In genomic region chr6:39823187-39823815, GRCh38 we compare ENCODE assay signal across 10 cellular contexts. TPM values are rescaled to one million over a fixed set of nuclear protein-coding genes. Genes with fewer than 3 reads are reported as not detected.
DNase-seq lines count a peak whose midpoint lies in the region; ATAC-seq and TF ChIP-seq lines count a peak whose summit lies in the region.
"Had no signal": no experiment of that assay in that cellular context is flagged by ENCODE, and none has a peak within 500 bp of the region (broad histone marks: within the 10 kb centered on the region; RNA-seq: fewer than 3 reads in every experiment).

No MANE protein-coding gene starts in this region.

- peak overlapping the region; percentile 71 to 76 for H3K27ac ChIP-seq in right atrium auricular region
- H3K27ac ChIP-seq in vagina = peak overlapping the region; percentile 85
- H3K27ac ChIP-seq in GM23338 (ENCODE audit: low read depth) = no peak overlapping the region

- H3K4me2 ChIP-seq in GM23338 = no peak overlapping the region

- H3F3A ChIP-seq in GM23338 (replicated peaks; ENCODE audit: low read depth) = no peaks in the 10 kb centered on the region

- no peak overlapping the region for H2AFZ ChIP-seq in GM23338

- DNase-seq in chondrocyte (ENCODE audit: low spot score) (no peak), right atrium auricular region (ENCODE audit: low spot score) (peak; percentile 80), posterior vena cava (ENCODE audit: low spot score) (peak; percentile 88), vagina (ENCODE audit: extremely low spot score in 2 of 2) (peak in 1 of 2 donors; percentile 91), DMS 273 treated with DMSO at 0.1 percent for 48 hours (lab: John Stamatoyannopoulos, UW) (no peak), GM23338 (ENCODE audit: low spot score) (no peak)
- DNase-seq in stimulated activated CD8-positive, alpha-beta memory T cell treated with anti-CD3 and anti-CD28 coated beads, Interleukin-4, amount 100 ng/mL, for 48 hours = no peak
- DNase-seq: NCI-H446 treated with DMSO at 0.1 percent for 48 hours; stimulated activated naive B cell treated with anti-CD40 and anti-IgM and Interleukin-4, amounts not matched to agents 10 μg/mL and 1 μg/mL and 100 μg/mL, for 72 hours had no signal

- H3K4me1 ChIP-seq in right atrium auricular region (peaks cover 0 to 46% of the 10 kb centered on the region in 2 donors), vagina (peaks cover 63% of the 10 kb centered on the region), GM23338 (ENCODE audit: insufficient read depth) (peaks cover 10% of the 10 kb centered on the region; the same call in 1 of the 2 replicates)

- TF ChIP-seq POLR2A in vagina (IDR thresholded peaks at IDR 0.05) = no peak

- H3K9me2 ChIP-seq in GM23338 (ENCODE audit: insufficient read depth) = no peaks in the 10 kb centered on the region

- intact Hi-C loops in posterior vena cava (cut with DNase I) = no loop called here
- intact Hi-C loops in vagina (cut with DNase I) = no loop called here

- peak overlapping the region in 1 of 2 donors; percentile 36 for H3K4me3 ChIP-seq in right atrium auricular region
- no peak overlapping the region for H3K4me3 ChIP-seq in vagina
- H3K4me3 ChIP-seq in GM23338 = no peak overlapping the region

- H3K79me2 ChIP-seq in GM23338 (replicated peaks; ENCODE audit: insufficient read depth) = no peaks in the 10 kb centered on the region

- H3K27me3 ChIP-seq in right atrium auricular region (no peaks in the 10 kb centered on the region), vagina (no peaks in the 10 kb centered on the region), GM23338 (ENCODE audit: insufficient read depth) (no peaks in the 10 kb centered on the region)

- H3K36me3 ChIP-seq in right atrium auricular region (no peaks in the 10 kb centered on the region), vagina (no peaks in the 10 kb centered on the region), GM23338 (ENCODE audit: insufficient read depth) (no peaks in the 10 kb centered on the region)

- H3K9me3 Mint-ChIP-seq in chondrocyte (ENCODE audit: low read depth) (no peaks in the 10 kb centered on the region), GM23338 (no peaks in the 10 kb centered on the region)
- H3K9me3 Mint-ChIP-seq: stimulated activated naive B cell treated with anti-CD40 and anti-IgM and Interleukin-4, amounts not matched to agents 10 μg/mL and 1 μg/mL and 100 μg/mL, for 72 hours had no signal

- H3K4me1 Mint-ChIP-seq in chondrocyte (ENCODE audit: low read depth) = peaks cover 78% of the 10 kb centered on the region
- peaks cover 34% of the 10 kb centered on the region for H3K4me1 Mint-ChIP-seq in GM23338
- H3K4me1 Mint-ChIP-seq: stimulated activated naive B cell treated with anti-CD40 and anti-IgM and Interleukin-4, amounts not matched to agents 10 μg/mL and 1 μg/mL and 100 μg/mL, for 72 hours had no signal

- peak overlapping the region; percentile 93 for H3K27ac Mint-ChIP-seq in chondrocyte (ENCODE audit: unreplicated experiment)
- H3K27ac Mint-ChIP-seq in GM23338 = no peak overlapping the region
- H3K27ac Mint-ChIP-seq: stimulated activated naive B cell treated with anti-CD40 and anti-IgM and Interleukin-4, amounts not matched to agents 10 μg/mL and 1 μg/mL and 100 μg/mL, for 72 hours had no signal

- no peak for ATAC-seq in GM23338
- ATAC-seq: Panc1; stimulated activated naive B cell treated with anti-CD40 and anti-IgM and Interleukin-4, amounts not matched to agents 10 μg/mL and 1 μg/mL and 100 μg/mL, for 72 hours had no signal

- H3K4me3 Mint-ChIP-seq in chondrocyte (ENCODE audit: unreplicated experiment) = peak overlapping the region; percentile 47
- no peak overlapping the region for H3K4me3 Mint-ChIP-seq in GM23338
- H3K4me3 Mint-ChIP-seq: stimulated activated naive B cell treated with anti-CD40 and anti-IgM and Interleukin-4, amounts not matched to agents 10 μg/mL and 1 μg/mL and 100 μg/mL, for 72 hours had no signal

- H3K9me3 ChIP-seq in right atrium auricular region (no peaks in the 10 kb centered on the region), vagina (no peaks in the 10 kb centered on the region)

- TF ChIP-seq CTCF in chondrocyte (IDR thresholded peaks at IDR 0.05) = no peak
- no peak for TF ChIP-seq CTCF in right atrium auricular region (IDR thresholded peaks at IDR 0.05)
- no peak for TF ChIP-seq CTCF in vagina (IDR thresholded peaks at IDR 0.05)
- TF ChIP-seq CTCF in GM23338 (conservative IDR thresholded peaks at IDR 0.05; ENCODE audit: low read depth in 2 of 2) = no peak

- H4K20me1 ChIP-seq in GM23338 (replicated peaks; ENCODE audit: insufficient read depth) = no peaks in the 10 kb centered on the region

- H3K27me3 Mint-ChIP-seq in chondrocyte (ENCODE audit: low read depth) (no peaks in the 10 kb centered on the region), GM23338 (ENCODE audit: insufficient read depth, low read depth, poor library complexity) (peaks cover 8% of the 10 kb centered on the region)

- H3K36me3 Mint-ChIP-seq in chondrocyte (ENCODE audit: low read depth) = peaks cover 6% of the 10 kb centered on the region
- no peaks in the 10 kb centered on the region for H3K36me3 Mint-ChIP-seq in GM23338 (ENCODE audit: low read depth)
- H3K36me3 Mint-ChIP-seq: stimulated activated naive B cell treated with anti-CD40 and anti-IgM and Interleukin-4, amounts not matched to agents 10 μg/mL and 1 μg/mL and 100 μg/mL, for 72 hours had no signal

TF ChIP-seq in GM23338, 12 proteins besides CTCF, POLR2A, EP300 and RAD21:
- TF ChIP-seq EZH2phosphoT487 (IDR thresholded peaks at IDR 0.05; ENCODE audit: unreplicated experiment) (no peak), POLR2AphosphoS5 (IDR thresholded peaks at IDR 0.05; ENCODE audit: low read depth) (no peak), STAT1 (IDR thresholded peaks at IDR 0.05; ENCODE audit: unreplicated experiment) (no peak)

RNA-seq across cellular contexts. Expression of gene DAAM2, which starts 31.1 kb away (rescaled TPM):
- total RNA-seq in chondrocyte (137 to 142 TPM (median 142 TPM) in 3 replicates), right atrium auricular region (1 to 10 TPM; 8.3 to 9.7 TPM), posterior vena cava (10 to 100 TPM; 33.9 to 62.7 TPM), vagina (22.1 TPM)
- 2.5 and 4.9 TPM in 2 replicates for total RNA-seq in GM23338 (2014; rRNA removed; shearing (Covaris generic))
- polyA plus RNA-seq in GM23338 (2016; fragmentation: Nextera tagmentation; extraction: Ambion mirVana) = 1.4 and 2.2 TPM in 2 replicates

Comparison
In these comparisons a context has a peak if more than half of its experiments do, and no peak if none do; other contexts are left out.
1. DNase-seq: peak in right atrium auricular region (single experiment) and posterior vena cava (single experiment); none in chondrocyte (single experiment), DMS 273 treated with DMSO at 0.1 percent for 48 hours (single experiment), stimulated activated CD8-positive, alpha-beta memory T cell treated with anti-CD3 and anti-CD28 coated beads, Interleukin-4, amount 100 ng/mL, for 48 hours (single experiment) and GM23338 (single experiment).